ENCODE assay signal across 12 cellular contexts in the genomic region with DNA sequence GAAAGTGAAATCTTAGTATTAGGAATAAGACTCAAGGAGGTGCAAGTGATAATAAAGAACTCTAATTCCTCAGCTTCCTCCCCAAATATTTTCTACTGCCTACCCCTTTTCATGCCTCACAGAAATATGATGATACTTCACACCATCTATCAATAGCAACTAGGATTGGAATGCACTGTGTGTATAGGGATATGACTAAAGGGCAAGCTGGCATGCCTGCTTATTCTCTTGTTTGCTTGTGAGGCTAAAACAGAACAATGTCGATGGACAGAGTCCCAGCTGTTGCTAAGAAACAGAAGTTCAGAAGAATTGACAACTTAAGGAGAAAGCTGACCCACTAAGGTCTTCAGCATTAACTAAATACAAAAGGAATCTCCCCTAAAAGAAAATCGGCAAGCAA. TPM values are rescaled to one million over a fixed set of nuclear protein-coding genes. Genes with fewer than 3 reads are reported as not detected.
DNase-seq lines count a peak whose midpoint lies in the region; ATAC-seq and TF ChIP-seq lines count a peak whose summit lies in the region.
"Had no signal": no experiment of that assay in that cellular context is flagged by ENCODE, and none has a peak within 500 bp of the region (broad histone marks: within the 10 kb centered on the region; RNA-seq: fewer than 3 reads in every experiment).

No MANE protein-coding gene starts in this region.

- H3K4me3 Mint-ChIP-seq in HFFc6 = no peak overlapping the region
- H3K4me3 Mint-ChIP-seq: activated T-helper 17 cell treated with anti-CD3 and anti-CD28 coated beads, Interleukin-2, amount 50 U/mL, for 72 hours; immature natural killer cell had no signal

- H3K27me3 Mint-ChIP-seq in HFFc6 (ENCODE audit: insufficient read depth) = no peaks in the 10 kb centered on the region; the same call in 1 of the 2 replicates
- H3K27me3 Mint-ChIP-seq: activated T-helper 17 cell treated with anti-CD3 and anti-CD28 coated beads, Interleukin-2, amount 50 U/mL, for 72 hours had no signal

- no peak overlapping the region for H3K4me3 ChIP-seq in A673 (ENCODE audit: low read depth, low read length, poor library complexity, severe bottlenecking)
- H3K4me3 ChIP-seq: tibial nerve had no signal

- no TSS peak for BruUV-seq in A673 (replicated peaks; lab: Mats Ljungman, UMichigan)

- no peak overlapping the region for H3K27ac ChIP-seq in A673 (ENCODE audit: low read depth, low read length, poor library complexity, severe bottlenecking)
- H3K27ac ChIP-seq: KMS-11 had no signal

- TF ChIP-seq CTCF in HFFc6 (IDR thresholded peaks at IDR 0.05) (no peak), A673 (conservative IDR thresholded peaks at IDR 0.05; ENCODE audit: low read depth, low read length) (no peak)

- peak overlapping the region; percentile 73 for H3K27ac Mint-ChIP-seq in HFFc6
- H3K27ac Mint-ChIP-seq: activated T-helper 17 cell treated with anti-CD3 and anti-CD28 coated beads, Interleukin-2, amount 50 U/mL, for 72 hours had no signal

- H3K9me3 ChIP-seq in A673 (ENCODE audit: low read depth, low read length, poor library complexity, severe bottlenecking) = no peaks in the 10 kb centered on the region
- H3K9me3 ChIP-seq: tibial nerve had no signal

- peak; percentile 60 for DNase-seq in HFFc6
- DNase-seq in amniotic epithelial cell (ENCODE audit: low read depth) = peak; percentile 47
- DNase-seq in left cardiac atrium = no peak
- DNase-seq in pulmonary artery endothelial cell (ENCODE audit: low read depth, low spot score) = peak; percentile 22
- DNase-seq in A673 (ENCODE audit: low spot score) = no peak
- DNase-seq: effector memory CD4-positive, alpha-beta T cell; immature natural killer cell had no signal

- intact Hi-C loops in left cardiac atrium (cut with DNase I) (no loop called here), A673 (cut with micrococcal nuclease; ENCODE audit: unreplicated experiment) (no loop called here)

- ATAC-seq in left cardiac atrium (peak; percentile 18 to 58), GM21526 (IDR thresholded peaks at IDR 0.05; ENCODE audit: low FRiP score, unreplicated experiment) (no peak), GM21423 (IDR thresholded peaks at IDR 0.05; ENCODE audit: unreplicated experiment) (no peak)
- ATAC-seq: activated T-helper 17 cell treated with anti-CD3 and anti-CD28 coated beads, Interleukin-2, amount 50 U/mL, for 72 hours had no signal

- POLR2A ChIA-PET in A673 (lab: Charles Lee; ENCODE audit: low non-redundant PET) = no interaction called here

- H3K27me3 ChIP-seq in A673 (replicated peaks; ENCODE audit: insufficient read depth, low read depth, low read length, poor library complexity) = no peaks in the 10 kb centered on the region
- H3K27me3 ChIP-seq: tibial nerve had no signal

- H3K9me3 Mint-ChIP-seq in HFFc6 = no peaks in the 10 kb centered on the region
- H3K9me3 Mint-ChIP-seq: immature natural killer cell had no signal

- CTCF ChIA-PET in A673 (lab: Charles Lee) = no interaction called here

- no peaks in the 10 kb centered on the region for H3K36me3 ChIP-seq in A673 (ENCODE audit: insufficient read depth, low read length, poor library complexity, severe bottlenecking)
- H3K36me3 ChIP-seq: tibial nerve had no signal

- no peaks in the 10 kb centered on the region for H3K36me3 Mint-ChIP-seq in HFFc6 (ENCODE audit: low read depth)
- H3K36me3 Mint-ChIP-seq: immature natural killer cell had no signal

- peaks cover 52% of the 10 kb centered on the region for H3K4me1 Mint-ChIP-seq in HFFc6 (ENCODE audit: low read depth)

- no peaks in the 10 kb centered on the region for H3K4me1 ChIP-seq in A673 (ENCODE audit: insufficient read depth, low read length, poor library complexity, severe bottlenecking)

RNA-seq across cellular contexts. Expression of gene CHD1, which starts 9.7 kb away (rescaled TPM):
- total RNA-seq in HFFc6 (2021; fragmentation: NEBNext Ultra II Directional; extraction: Animal tissue kit (Norgen Biotek cat#: 25700)) = 10 to 100 TPM; 18.1 to 25.0 (median 20.8) TPM
- total RNA-seq in left cardiac atrium (10 to 100 TPM; 15.0 to 24.8 TPM), pulmonary artery endothelial cell (75.2 and 81.6 TPM in 2 replicates), A673 (2021) (57.8 and 61.0 TPM in 2 replicates)

Comparison
In these comparisons a context has a peak if more than half of its experiments do, and no peak if none do; other contexts are left out.
1. DNase-seq: peak in HFFc6 (single experiment), amniotic epithelial cell (single experiment) and pulmonary artery endothelial cell (single experiment); none in left cardiac atrium (single experiment) and A673 (single experiment).
2. ATAC-seq: peak in left cardiac atrium (2 of 2); none in GM21526 (single experiment) and GM21423 (single experiment).